Comparison of ENCODE assay signal across 23 cellular contexts in genomic region chr1:234173968-234174367, GRCh38.
"Had no signal": no experiment of that assay in that cellular context is flagged by ENCODE, and none has a peak within 500 bp of the region (broad histone marks: within the 10 kb centered on the region; RNA-seq: fewer than 3 reads in every experiment).

No MANE protein-coding gene starts in this region.

- H3K4me2 ChIP-seq: KMS-11 had no signal

- H3K9ac ChIP-seq: KMS-11 had no signal

- H3K4me1 Mint-ChIP-seq: activated B cell treated with CpG ODN at 0.5 μM for 24 hours had no signal

- ATAC-seq: activated CD8-positive, alpha-beta memory T cell treated with anti-CD3 and anti-CD28 coated beads, Interleukin-2, amount 10 ng/mL, durations not matched to agents 7 days and 5 days had no signal

- H3K4me3 Mint-ChIP-seq: activated B cell treated with CpG ODN at 0.5 μM for 24 hours; activated CD8-positive, alpha-beta memory T cell treated with anti-CD3 and anti-CD28 coated beads, Interleukin-2, amount 10 ng/mL, durations not matched to agents 7 days and 5 days; activated naive CD4-positive, alpha-beta T cell treated with anti-CD3 and anti-CD28 coated beads, Interleukin-2, amount 50 U/mL, for 24 hours; activated T-cell treated with anti-CD3 and anti-CD28 coated beads, Interleukin-2, amount 50 U/mL, for 24 hours; activated T-helper 1 cell treated with anti-CD3 and anti-CD28 coated beads, Interleukin-12 subunit alpha, Interleukin-12 subunit beta, Interleukin-2, Interleukin-4 antibody, amounts not matched to agents 30 ng/mL and 10 ng/mL and 1 ng/mL, durations not matched to agents 14 hours and 24 hours and 36 hours had no signal

- DNase-seq: activated B cell treated with CpG ODN at 0.5 μM for 24 hours; activated CD8-positive, alpha-beta memory T cell treated with anti-CD3 and anti-CD28 coated beads, Interleukin-2, amount 10 ng/mL, durations not matched to agents 7 days and 5 days; activated effector memory CD4-positive, alpha-beta T cell treated with Interleukin-2 at 50 U/mL for 16 hours; activated naive CD4-positive, alpha-beta T cell; activated T-cell treated with anti-CD3 and anti-CD28 coated beads, Interleukin-2, amount 50 U/mL, for 24 hours; aorta; central memory CD4-positive, alpha-beta T cell; NCI-H1092; NCI-H1417 treated with DMSO at 0.1 percent for 48 hours; NCI-H1694; NCI-H2029; NCI-H2107; NCI-H2171 treated with DMSO at 0.1 percent for 48 hours; NCI-H345; NCI-H510A; NCI-H526 treated with DMSO at 0.1 percent for 48 hours; NCI-H82; SIG-M5; T-helper 2 cell; T1000 had no signal

- H3K27ac Mint-ChIP-seq: activated B cell treated with CpG ODN at 0.5 μM for 24 hours; activated CD8-positive, alpha-beta memory T cell treated with anti-CD3 and anti-CD28 coated beads, Interleukin-2, amount 10 ng/mL, durations not matched to agents 7 days and 5 days; activated naive CD4-positive, alpha-beta T cell treated with anti-CD3 and anti-CD28 coated beads, Interleukin-2, amount 50 U/mL, for 24 hours; activated T-cell treated with anti-CD3 and anti-CD28 coated beads, Interleukin-2, amount 50 U/mL, for 24 hours; activated T-helper 1 cell treated with anti-CD3 and anti-CD28 coated beads, Interleukin-12 subunit alpha, Interleukin-12 subunit beta, Interleukin-2, Interleukin-4 antibody, amounts not matched to agents 30 ng/mL and 10 ng/mL and 1 ng/mL, durations not matched to agents 14 hours and 24 hours and 36 hours had no signal

- H3K9me3 Mint-ChIP-seq: activated B cell treated with CpG ODN at 0.5 μM for 24 hours; activated naive CD4-positive, alpha-beta T cell treated with anti-CD3 and anti-CD28 coated beads, Interleukin-2, amount 50 U/mL, for 24 hours had no signal

- H3K27ac ChIP-seq: KMS-11 had no signal
